In genomic region chr3:14540821-14541385, GRCh38 we compare ENCODE assay signal across 21 cellular contexts. TPM values are rescaled to one million over a fixed set of nuclear protein-coding genes. Genes with fewer than 3 reads are reported as not detected.
A peak's percentile ranks its signal among the peaks of the same experiment; 100 is the strongest.
DNase-seq lines count a peak whose midpoint lies in the region; FAIRE-seq and TF ChIP-seq lines count a peak whose summit lies in the region.
"Had no signal": no experiment of that assay in that cellular context is flagged by ENCODE, and none has a peak within 500 bp of the region (broad histone marks: within the 10 kb centered on the region; RNA-seq: fewer than 3 reads in every experiment).

No MANE protein-coding gene starts in this region.

- no peaks in the 10 kb centered on the region for H3K4me1 Mint-ChIP-seq in activated CD4-positive, alpha-beta memory T cell treated with anti-CD3 and anti-CD28 coated beads, Interleukin-2, amount 10 ng/mL, durations not matched to agents 7 days and 5 days
- H3K4me1 Mint-ChIP-seq in CD14-positive monocyte, result no peaks in the 10 kb centered on the region
- H3K4me1 Mint-ChIP-seq: CD4-positive, CD25-positive, alpha-beta regulatory T cell had no signal

- H3K79me2 ChIP-seq in H1 (ENCODE audit: control insufficient read depth in 1 of 2, insufficient read depth in 2 of 2, low read length in 2 of 2), result no peaks in the 10 kb centered on the region

- no peak overlapping the region for H3K4me2 ChIP-seq in H1 (ENCODE audit: insufficient read depth in 1 of 2, low read depth in 2 of 2, low read length in 2 of 2)
- H3K4me2 ChIP-seq: GM23338 had no signal

- DNase-seq in SJCRH30 (peak; percentile 61 to 74), H1 (ENCODE audit: low read depth in 1 of 2, low spot score in 2 of 2) (no peak), myocyte (ENCODE audit: low read depth) (peak; percentile 74), CD14-positive monocyte (ENCODE audit: low spot score) (no peak), HuH-7.5 (ENCODE audit: low spot score) (no peak)
- no peak for DNase-seq in activated CD4-positive, alpha-beta memory T cell treated with anti-CD3 and anti-CD28 coated beads, Interleukin-2, amount 10 ng/mL, durations not matched to agents 7 days and 5 days
- DNase-seq: BE2C; CD4-positive, CD25-positive, alpha-beta regulatory T cell; DMS79; Karpas-422; NCI-H1694 treated with DMSO at 0.1 percent for 48 hours; NCI-H2081 treated with DMSO at 0.1 percent for 48 hours; NCI-H2171 treated with DMSO at 0.1 percent for 48 hours; NCI-H524 treated with DMSO at 0.1 percent for 48 hours; Peyer's patch had no signal

- peak overlapping the region; percentile 48 for H4K91ac ChIP-seq in H1 (replicated peaks; ENCODE audit: insufficient read length, low read length)

- no peak overlapping the region for H3K9ac ChIP-seq in H1 (replicated peaks in 1 of 4; ENCODE audit: extremely low read depth in 1 of 4, low read depth in 3 of 4, low read length in 3 of 4)
- peak overlapping the region; percentile 85 to 98 (median 91) for H3K9ac ChIP-seq in skeletal muscle tissue (ENCODE audit: low read depth in 1 of 3, low read length in 3 of 3)

- intact Hi-C loops in CD14-positive monocyte (cut with micrococcal nuclease), result no loop called here

- H3K4me3 Mint-ChIP-seq in activated CD4-positive, alpha-beta memory T cell treated with anti-CD3 and anti-CD28 coated beads, Interleukin-2, amount 10 ng/mL, durations not matched to agents 7 days and 5 days, result no peak overlapping the region
- no peak overlapping the region for H3K4me3 Mint-ChIP-seq in CD14-positive monocyte
- H3K4me3 Mint-ChIP-seq: CD4-positive, CD25-positive, alpha-beta regulatory T cell; GM23338; IgD-negative memory B cell had no signal

- H3K14ac ChIP-seq in H1 (ENCODE audit: insufficient read length), result no peak overlapping the region

- peak overlapping the region; percentile 53 for H3K4me3 ChIP-seq in SJCRH30
- H3K4me3 ChIP-seq in H1 (ENCODE audit: extremely low read depth in 1 of 4, insufficient read depth in 2 of 4, low read depth in 3 of 4, low read length in 4 of 4), result no peak overlapping the region
- H3K4me3 ChIP-seq in skeletal muscle tissue (ENCODE audit: low read length in 3 of 3), result peak overlapping the region; percentile 80 to 93 (median 83)
- H3K4me3 ChIP-seq: GM23338, Peyer's patch had no signal

- no peak overlapping the region for H3K23ac ChIP-seq in H1 (ENCODE audit: insufficient read length)

- H3K27ac ChIP-seq in SJCRH30 (no peak overlapping the region; the same call in 1 of the 2 replicates), H1 (ENCODE audit: low read depth, low read length) (no peak overlapping the region), skeletal muscle tissue (ENCODE audit: low read depth, low read length) (peak overlapping the region; percentile 92)
- H3K27ac ChIP-seq: Peyer's patch had no signal

- H3K23me2 ChIP-seq in H1 (ENCODE audit: low read depth, low read length), result no peaks in the 10 kb centered on the region

- no peak overlapping the region for H4K8ac ChIP-seq in H1 (ENCODE audit: extremely low read depth, insufficient read depth, low read length)

- H4K20me1 ChIP-seq in H1 (replicated peaks in 1 of 2; ENCODE audit: control insufficient read depth in 1 of 2, insufficient read depth in 2 of 2, low read length in 2 of 2), result no peaks in the 10 kb centered on the region

- H3K27ac Mint-ChIP-seq in activated CD4-positive, alpha-beta memory T cell treated with anti-CD3 and anti-CD28 coated beads, Interleukin-2, amount 10 ng/mL, durations not matched to agents 7 days and 5 days, result no peak overlapping the region
- H3K27ac Mint-ChIP-seq in CD14-positive monocyte, result no peak overlapping the region
- H3K27ac Mint-ChIP-seq: CD4-positive, CD25-positive, alpha-beta regulatory T cell; IgD-negative memory B cell had no signal

- peak overlapping the region; percentile 76; the same call in 1 of the 2 replicates for H2AK5ac ChIP-seq in H1 (ENCODE audit: low read depth, low read length)

- FAIRE-seq in H1 (lab: Jason Lieb, UNC), result no peak
- FAIRE-seq: GM19239 had no signal

- no peak overlapping the region for H2BK120ac ChIP-seq in H1 (replicated peaks; ENCODE audit: low read depth, low read length)

- no peak for TF ChIP-seq EP300 in H1 (IDR thresholded peaks at IDR 0.05; ENCODE audit: borderline replicate concordance in 1 of 2, low read depth in 2 of 2, low read length in 2 of 2)

- no peak overlapping the region for H2AFZ ChIP-seq in H1 (ENCODE audit: low read length)
- H2AFZ ChIP-seq: GM23338 had no signal

- no peak for TF ChIP-seq POLR2A in H1 (IDR thresholded peaks at IDR 0.05; ENCODE audit: control extremely low read depth in 1 of 2, low read depth in 2 of 2, low read length in 2 of 2)

- H3K4me1 ChIP-seq in SJCRH30, result no peaks in the 10 kb centered on the region; the same call in 1 of the 2 replicates
- peaks cover 0 to 12% (median 8%) of the 10 kb centered on the region in 4 experiments; a peak in 5 of 7 replicates for H3K4me1 ChIP-seq in H1 (replicated peaks in 1 of 4; ENCODE audit: control insufficient read depth in 3 of 4, insufficient read depth in 4 of 4, low read length in 3 of 4)
- peaks cover 75 to 83% (median 77%) of the 10 kb centered on the region in 3 donors for H3K4me1 ChIP-seq in skeletal muscle tissue (ENCODE audit: control insufficient read depth in 3 of 3, insufficient read depth in 3 of 3, low read length in 3 of 3)
- H3K4me1 ChIP-seq: BE2C, Peyer's patch had no signal

- H2BK15ac ChIP-seq in H1 (ENCODE audit: low read length), result peak overlapping the region; percentile 81; the same call in 1 of the 2 replicates

- no peaks in the 10 kb centered on the region for H3K36me3 ChIP-seq in SJCRH30
- no peaks in the 10 kb centered on the region for H3K36me3 ChIP-seq in H1 (ENCODE audit: control insufficient read depth in 2 of 4, insufficient read depth in 4 of 4, low read length in 3 of 4)
- peaks cover 0 to 6% (median 5%) of the 10 kb centered on the region in 3 donors for H3K36me3 ChIP-seq in skeletal muscle tissue (ENCODE audit: control insufficient read depth in 3 of 3, insufficient read depth in 3 of 3, low read length in 3 of 3)
- H3K36me3 ChIP-seq: BE2C, Peyer's patch had no signal

- H3K36me3 Mint-ChIP-seq in activated CD4-positive, alpha-beta memory T cell treated with anti-CD3 and anti-CD28 coated beads, Interleukin-2, amount 10 ng/mL, durations not matched to agents 7 days and 5 days (ENCODE audit: low read depth), result no peaks in the 10 kb centered on the region
- no peaks in the 10 kb centered on the region for H3K36me3 Mint-ChIP-seq in CD14-positive monocyte
- H3K36me3 Mint-ChIP-seq: CD4-positive, CD25-positive, alpha-beta regulatory T cell; IgD-negative memory B cell had no signal

- no peak overlapping the region for H3K56ac ChIP-seq in H1 (replicated peaks; ENCODE audit: insufficient read length, low read depth, low read length)

- H2BK5ac ChIP-seq in H1 (ENCODE audit: low read depth, low read length), result no peak overlapping the region

- peak overlapping the region; percentile 21; the same call in 1 of the 2 replicates for H3K18ac ChIP-seq in H1 (ENCODE audit: extremely low read depth, low read length)

- H2BK12ac ChIP-seq in H1 (ENCODE audit: low read depth, low read length), result peak overlapping the region; percentile 55; the same call in 1 of the 2 replicates

- H3K9me3 ChIP-seq in SJCRH30 (replicated peaks) (no peaks in the 10 kb centered on the region), H1 (ENCODE audit: insufficient read depth in 2 of 2, low read depth in 1 of 2, low read length in 1 of 2) (no peaks in the 10 kb centered on the region), skeletal muscle tissue (ENCODE audit: control insufficient read depth in 3 of 3, low read length in 3 of 3) (no peaks in the 10 kb centered on the region)
- H3K9me3 ChIP-seq: BE2C, Peyer's patch had no signal

- H3K27me3 ChIP-seq in SJCRH30, result peaks cover 10% of the 10 kb centered on the region; the same call in 1 of the 2 replicates
- no peaks in the 10 kb centered on the region for H3K27me3 ChIP-seq in H1 (replicated peaks in 1 of 4; ENCODE audit: control insufficient read depth in 3 of 4, extremely low read depth in 1 of 4, insufficient read depth in 3 of 4, low read length in 3 of 4)
- H3K27me3 ChIP-seq in skeletal muscle tissue (ENCODE audit: control insufficient read depth in 3 of 3, insufficient read depth in 3 of 3, low read length in 3 of 3), result no peaks in the 10 kb centered on the region
- H3K27me3 ChIP-seq: BE2C, Peyer's patch had no signal

- peak overlapping the region; percentile 45 for H3K4ac ChIP-seq in H1 (replicated peaks; ENCODE audit: insufficient read length, low read depth, low read length)

- CTCF ChIA-PET in H1 (lab: Charles Lee; ENCODE audit: partially characterized antibody), result interaction anchor here (0.9 to 12.2 kb wide), 3 partner anchors 7 to 32 kb away, joined by 4 to 171 read pairs (median 20); no protein-coding TSS in a partner anchor
- CTCF ChIA-PET in activated CD4-positive, alpha-beta memory T cell treated with anti-CD3 and anti-CD28 coated beads, Interleukin-2, amount 10 ng/mL, durations not matched to agents 7 days and 5 days (lab: Charles Lee), result no interaction called here

- H2BK20ac ChIP-seq in H1 (ENCODE audit: low read length), result 0 out of 2 replicates have a peak overlapping the region, but pooled peaks have one; percentile 32

- no peak for TF ChIP-seq RAD21 in H1 (IDR thresholded peaks at IDR 0.05 in 1 of 2, conservative IDR thresholded peaks at IDR 0.05 in 1 of 2; ENCODE audit: low read depth in 2 of 2, low read length in 2 of 2)

- POLR2A ChIA-PET in H1 (lab: Charles Lee; ENCODE audit: partially characterized antibody), result interaction anchor here (1.6 kb wide), 1 partner anchor 61 kb away, joined by 3 read pairs; no protein-coding TSS in a partner anchor
- POLR2A ChIA-PET in activated CD4-positive, alpha-beta memory T cell treated with anti-CD3 and anti-CD28 coated beads, Interleukin-2, amount 10 ng/mL, durations not matched to agents 7 days and 5 days (lab: Charles Lee), result no interaction called here

- H3K27me3 Mint-ChIP-seq in activated CD4-positive, alpha-beta memory T cell treated with anti-CD3 and anti-CD28 coated beads, Interleukin-2, amount 10 ng/mL, durations not matched to agents 7 days and 5 days, result no peaks in the 10 kb centered on the region
- H3K27me3 Mint-ChIP-seq in CD14-positive monocyte (ENCODE audit: low read depth in 3 of 3), result peaks cover 1 to 4% (median 4%) of the 10 kb centered on the region in 3 donors
- H3K27me3 Mint-ChIP-seq: CD4-positive, CD25-positive, alpha-beta regulatory T cell had no signal

- 90% methylated on average over 6 of the region's 6 CpGs; no CpG with 5 or more reads in 1 of the 2 experiments for WGBS in H1 (ENCODE audit: extremely low coverage in 1 of 2, insufficient coverage in 1 of 2, insufficient read length in 1 of 2, insufficient replicate concordance in 2 of 2, low coverage in 1 of 2, low lambda C conversion rate in 2 of 2, missing lambda C conversion rate in 1 of 2), 2 experiments

- H4K5ac ChIP-seq in H1 (ENCODE audit: insufficient read length, low read depth, low read length), result no peak overlapping the region

- TF ChIP-seq CTCF in H1 (IDR thresholded peaks at IDR 0.05; ENCODE audit: control extremely low read depth in 1 of 3, insufficient read depth in 1 of 3, low read depth in 1 of 3, low read length in 3 of 3) (no peak), CD14-positive monocyte (IDR thresholded peaks at IDR 0.05) (no peak)

- no peaks in the 10 kb centered on the region for H3K9me3 Mint-ChIP-seq in activated CD4-positive, alpha-beta memory T cell treated with anti-CD3 and anti-CD28 coated beads, Interleukin-2, amount 10 ng/mL, durations not matched to agents 7 days and 5 days
- no peaks in the 10 kb centered on the region for H3K9me3 Mint-ChIP-seq in CD14-positive monocyte
- H3K9me3 Mint-ChIP-seq: GM23338 had no signal

- no peaks in the 10 kb centered on the region for H3K79me1 ChIP-seq in H1 (ENCODE audit: low read depth, low read length)

RNA-seq across cellular contexts. Expression of gene GRIP2, which starts 0.8 kb away (rescaled TPM):
- total RNA-seq in SJCRH30 (2014; rRNA removed; shearing (Covaris generic)), result 0.57 and 0.96 TPM in 2 replicates
- total RNA-seq in H1 (2021; fragmentation: NEBNext Ultra II Directional; extraction: Animal tissue kit (Norgen Biotek cat#: 25700)), result 6.4 and 6.9 TPM in 2 replicates
- polyA plus RNA-seq in H1 (2011; rRNA removed) (2.5 and 3.5 TPM in 2 replicates), CD14-positive monocyte (not detected)
- 3.7 TPM for polyA plus RNA-seq in H1 (2011; cell fraction: cytosol; rRNA removed)
- polyA plus RNA-seq in H1 (2011; cell fraction: nucleus; rRNA removed), result 25.9 TPM
- polyA plus RNA-seq in H1 (2012, experiment 1 of 2), result 4.3 to 7.8 TPM (median 5.2 TPM) in 4 replicates
- 1.2 TPM for polyA plus RNA-seq in H1 (2012, experiment 2 of 2)
- 2.0 TPM for polyA plus RNA-seq in H1 (2013, experiment 1 of 2)
- polyA plus RNA-seq in H1 (2013, experiment 2 of 2), result 1.8 TPM
- 1.9 and 4.6 TPM in 2 replicates for polyA minus RNA-seq in H1 (2011; rRNA and poly(A)+ RNA removed)
- 1.8 TPM for polyA minus RNA-seq in H1 (2011; cell fraction: cytosol; rRNA and poly(A)+ RNA removed)
- polyA minus RNA-seq in H1 (2011; cell fraction: nucleus; rRNA and poly(A)+ RNA removed), result 9.1 TPM
- total RNA-seq in myocyte (6.6 and 11.8 TPM in 2 replicates), skeletal muscle tissue (8.9 TPM)
- polyA plus RNA-seq in myocyte (2012), result 4.5 TPM
- under 1 TPM; 0.08 to 0.35 TPM for total RNA-seq in activated CD4-positive, alpha-beta memory T cell treated with anti-CD3 and anti-CD28 coated beads, Interleukin-2, amount 10 ng/mL, durations not matched to agents 7 days and 5 days
- total RNA-seq: CD4-positive, CD25-positive, alpha-beta regulatory T cell; MCF 10A; OCI-LY7 had no signal
- polyA plus RNA-seq: IgD-negative memory B cell had no signal

Comparison
In these comparisons a context has a peak if more than half of its experiments do, and no peak if none do; other contexts are left out.
1. DNase-seq: peak in SJCRH30 (2 of 2) and myocyte (single experiment); none in H1 (0 of 2), activated CD4-positive, alpha-beta memory T cell treated with anti-CD3 and anti-CD28 coated beads, Interleukin-2, amount 10 ng/mL, durations not matched to agents 7 days and 5 days (single experiment), CD14-positive monocyte (single experiment) and HuH-7.5 (single experiment).
2. H3K4me3 ChIP-seq: peak in SJCRH30 (single experiment) and skeletal muscle tissue (3 of 3); none in H1 (0 of 4).
3. H3K9ac ChIP-seq: peak in skeletal muscle tissue (3 of 3); none in H1 (0 of 4).